ENCODE assay signal across 28 cellular contexts in genomic region chr10:123774075-123774742, GRCh38.
"Had no signal": no experiment of that assay in that cellular context is flagged by ENCODE, and none has a peak within 500 bp of the region (broad histone marks: within the 10 kb centered on the region; RNA-seq: fewer than 3 reads in every experiment).

No MANE protein-coding gene starts in this region.

- H3K4me3 ChIP-seq: esophagus squamous epithelium, left ventricle myocardium inferior, lung, ovary, prostate gland, skin epidermis, thoracic aorta, uterus had no signal

- ATAC-seq: activated CD8-positive, alpha-beta T cell treated with anti-CD3 and anti-CD28 coated beads for 36 hours; activated T-cell treated with anti-CD3 and anti-CD28 coated beads, Interleukin-2, amount 50 U/mL, for 4 hours; activated T-helper 17 cell treated with anti-CD3 and anti-CD28 coated beads, Interleukin-2, amount 50 U/mL, for 72 hours; sciatic nerve; stimulated activated effector memory CD8-positive, alpha-beta T cell treated with anti-CD3 and anti-CD28 coated beads, Interleukin-12 subunit alpha, Interleukin-12 subunit beta, amount 100 ng/mL, for 72 hours had no signal

- H3K9me3 ChIP-seq: esophagus squamous epithelium, left ventricle myocardium inferior, ovary, prostate gland, thoracic aorta, uterus had no signal

- H3K36me3 ChIP-seq: brain microvascular endothelial cell, esophagus squamous epithelium, left ventricle myocardium inferior, ovary, prostate gland, thoracic aorta, uterus had no signal

- DNase-seq: activated B cell treated with CpG ODN at 0.5 μM for 24 hours; activated CD4-positive, alpha-beta T cell treated with anti-CD3 and anti-CD28 coated beads, Interleukin-2, amount 50 U/mL, for 1 hour; activated CD8-positive, alpha-beta T cell treated with anti-CD3 and anti-CD28 coated beads for 36 hours; activated gamma-delta T cell treated with Interleukin-2 at 50 U/mL for 16 hours; activated naive CD4-positive, alpha-beta T cell treated with anti-CD3 and anti-CD28 coated beads, Interleukin-2, amount 50 U/mL, for 16 hours; activated T-cell treated with anti-CD3 and anti-CD28 coated beads, Interleukin-2, amount 50 U/mL, for 4 hours; amniotic stem cell; brain microvascular endothelial cell; caudate nucleus; dermis blood vessel endothelial cell; effector CD4-positive, alpha-beta T cell; esophagus squamous epithelium; foreskin melanocyte; kidney glomerular epithelial cell; left ventricle myocardium inferior; mesendoderm; nephron progenitor cell; ovary; retina; stimulated activated CD4-positive, alpha-beta T cell treated with anti-CD3 and anti-CD28 coated beads, Interleukin-4, amount 100 ng/mL, for 24 hours; uterus had no signal

- H3K4me1 ChIP-seq: left ventricle myocardium inferior, prostate gland, uterus had no signal
